Comparison of ENCODE assay signal across 8 cellular contexts in genomic region chr9:136704741-136705140, GRCh38. TPM values are rescaled to one million over a fixed set of nuclear protein-coding genes. Genes with fewer than 3 reads are reported as not detected.
"Had no signal": no experiment of that assay in that cellular context is flagged by ENCODE, and none has a peak within 500 bp of the region (broad histone marks: within the 10 kb centered on the region; RNA-seq: fewer than 3 reads in every experiment).

No MANE protein-coding gene starts in this region.

RNA-seq across cellular contexts. Expression of gene DIPK1B, which starts 7.6 kb away (rescaled TPM):
- total RNA-seq: LHCN-M2, MCF 10A, RPMI7951 had no signal

RNA-seq across cellular contexts. Expression of gene LCN10, which starts 38.0 kb away (rescaled TPM):
- total RNA-seq: LHCN-M2, MCF 10A, NCI-H460, OCI-LY7, RPMI7951, SJCRH30, SK-MEL-5 had no signal

RNA-seq across cellular contexts. Expression of gene EGFL7, which starts 42.0 kb away (rescaled TPM):
- total RNA-seq: OCI-LY7 had no signal

RNA-seq across cellular contexts. Expression of gene LCN6, which starts 43.6 kb away (rescaled TPM):
- total RNA-seq: LHCN-M2, MCF 10A, NCI-H460, OCI-LY7, PC-9, RPMI7951, SJCRH30, SK-MEL-5 had no signal
